In the genomic region with DNA sequence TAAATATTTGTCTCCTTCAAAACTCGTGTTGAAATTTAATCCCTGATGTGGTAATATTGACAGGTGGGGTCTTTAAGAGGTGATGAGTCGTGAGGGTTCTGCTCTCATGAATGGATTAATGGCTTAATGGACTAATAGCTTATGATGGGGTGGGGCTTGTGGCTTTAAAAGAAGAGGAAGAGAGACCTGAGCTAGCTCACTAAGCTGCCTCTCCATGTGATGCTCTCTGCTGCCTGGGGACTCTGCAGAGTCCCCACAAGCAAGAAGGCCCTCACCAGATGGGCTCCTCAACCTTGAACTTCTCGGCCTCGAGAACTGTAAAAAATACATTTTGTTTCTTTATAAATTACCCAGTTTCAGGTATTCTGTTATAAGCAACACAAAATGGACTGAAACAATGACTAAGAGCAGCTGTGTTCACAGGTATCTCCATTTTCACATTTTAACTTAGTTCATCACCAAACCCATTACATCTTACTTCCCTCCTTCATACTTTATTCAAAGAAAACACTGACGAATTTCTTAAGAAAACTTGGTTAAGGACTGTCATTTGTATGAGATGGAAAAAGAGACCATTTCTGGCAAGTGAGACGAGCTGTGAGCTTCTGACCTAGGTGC, we compare ENCODE assay signal across 13 cellular contexts. TPM values are rescaled to one million over a fixed set of nuclear protein-coding genes. Genes with fewer than 3 reads are reported as not detected.
DNase-seq lines count a peak whose midpoint lies in the region; ATAC-seq and TF ChIP-seq lines count a peak whose summit lies in the region.
"Had no signal": no experiment of that assay in that cellular context is flagged by ENCODE, and none has a peak within 500 bp of the region (broad histone marks: within the 10 kb centered on the region; RNA-seq: fewer than 3 reads in every experiment).

No MANE protein-coding gene starts in this region.

- H3K36me3 ChIP-seq in OCI-LY7 (ENCODE audit: insufficient read depth, low read length) (no peaks in the 10 kb centered on the region), spleen (no peaks in the 10 kb centered on the region), right atrium auricular region (no peaks in the 10 kb centered on the region)

- no peak for TF ChIP-seq POLR2A in spleen (IDR thresholded peaks at IDR 0.05)

- H3K4me2 ChIP-seq in OCI-LY7 (ENCODE audit: low read length): no peak overlapping the region

- no peaks in the 10 kb centered on the region for H4K20me1 ChIP-seq in OCI-LY7 (ENCODE audit: insufficient read depth, low read length)

- no peak for DNase-seq in activated T-cell treated with anti-CD3 and anti-CD28 coated beads, Interleukin-2, amount 50 U/mL, for 72 hours
- DNase-seq in activated T-cell treated with anti-CD3 and anti-CD28 coated beads for 4 hours (no peak), OCI-LY7 (ENCODE audit: low spot score) (no peak), spleen (no peak), right atrium auricular region (ENCODE audit: low spot score) (no peak), DMS53 (lab: John Stamatoyannopoulos, UW) (no peak)
- DNase-seq: activated CD8-positive, alpha-beta memory T cell treated with anti-CD3 and anti-CD28 coated beads, Interleukin-2, amount 50 U/mL, for 48 hours; body of pancreas; C1 segment of cervical spinal cord; NCI-H2171 treated with DMSO at 0.1 percent for 48 hours; stimulated activated CD4-positive, alpha-beta T cell treated with anti-CD3 and anti-CD28 coated beads, Interleukin-4, amount 100 ng/mL, for 4 hours had no signal

- no peak overlapping the region for H3K27ac ChIP-seq in OCI-LY7 (ENCODE audit: low read depth, low read length, poor library complexity, severe bottlenecking)
- H3K27ac ChIP-seq in spleen: peak overlapping the region in 7 of 8 donors; percentile 21 to 90 (median 55)
- no peak overlapping the region for H3K27ac ChIP-seq in right atrium auricular region
- H3K27ac ChIP-seq: body of pancreas had no signal

- H3K4me1 ChIP-seq in OCI-LY7 (ENCODE audit: insufficient read depth, low read length, poor library complexity, severe bottlenecking) (peaks cover 10% of the 10 kb centered on the region), spleen (peaks cover 0 to 69% (median 24%) of the 10 kb centered on the region in 6 donors), right atrium auricular region (no peaks in the 10 kb centered on the region)
- H3K4me1 ChIP-seq: body of pancreas had no signal

- H3K4me3 ChIP-seq in OCI-LY7 (ENCODE audit: low read depth, low read length, poor library complexity, severe bottlenecking) (no peak overlapping the region), spleen (no peak overlapping the region), right atrium auricular region (no peak overlapping the region)
- H3K4me3 ChIP-seq: body of pancreas had no signal

- H3K36me3 Mint-ChIP-seq in activated T-cell treated with anti-CD3 and anti-CD28 coated beads, Interleukin-2, amount 50 U/mL, for 72 hours (ENCODE audit: insufficient read depth in 2 of 2): no peaks in the 10 kb centered on the region

- H3K9me2 ChIP-seq in OCI-LY7 (ENCODE audit: insufficient read depth, low read length): no peaks in the 10 kb centered on the region

- peak overlapping the region; percentile 32; the same call in 1 of the 2 replicates for H2AFZ ChIP-seq in OCI-LY7 (ENCODE audit: low read length)

- peaks cover 57% of the 10 kb centered on the region for H3K4me1 Mint-ChIP-seq in activated T-cell treated with anti-CD3 and anti-CD28 coated beads, Interleukin-2, amount 50 U/mL, for 72 hours (ENCODE audit: low read depth)

- BruUV-seq in OCI-LY7 (replicated peaks; lab: Mats Ljungman, UMichigan): no TSS peak

- no peaks in the 10 kb centered on the region for H3K9me3 ChIP-seq in OCI-LY7 (ENCODE audit: low read length)
- no peaks in the 10 kb centered on the region for H3K9me3 ChIP-seq in spleen
- H3K9me3 ChIP-seq in right atrium auricular region: no peaks in the 10 kb centered on the region
- H3K9me3 ChIP-seq: body of pancreas had no signal

- H3K27me3 Mint-ChIP-seq in activated T-cell treated with anti-CD3 and anti-CD28 coated beads, Interleukin-2, amount 50 U/mL, for 72 hours (ENCODE audit: low read depth): no peaks in the 10 kb centered on the region

- CTCF ChIA-PET in OCI-LY7 (lab: Charles Lee; ENCODE audit: unreplicated experiment): interaction anchor here (1.3 kb wide), 1 partner anchor 12 kb away, joined by 5 read pairs; the partner anchor contains the start of gene AIM2

- no peaks in the 10 kb centered on the region for H3K9me3 Mint-ChIP-seq in activated T-cell treated with anti-CD3 and anti-CD28 coated beads, Interleukin-2, amount 50 U/mL, for 72 hours

- H3K79me2 ChIP-seq in OCI-LY7 (ENCODE audit: insufficient read depth, low read depth, low read length): no peaks in the 10 kb centered on the region

- POLR2A ChIA-PET in OCI-LY7 (lab: Charles Lee): interaction anchor here (0.6 to 3.3 kb wide), 5 partner anchors 12 to 227 kb away, joined by 3 to 23 read pairs (median 4); partner anchors contain the start of gene AIM2

- WGBS in spleen, 5 donors: 70 to 82% (median 73%) methylated on average over 6 of the region's 6 CpGs

- TF ChIP-seq CTCF in OCI-LY7 (conservative IDR thresholded peaks at IDR 0.05; ENCODE audit: low read length): no peak
- no peak for TF ChIP-seq CTCF in spleen (IDR thresholded peaks at IDR 0.05 in 8 of 11, conservative IDR thresholded peaks at IDR 0.05 in 3 of 11)
- no peak for TF ChIP-seq CTCF in right atrium auricular region (IDR thresholded peaks at IDR 0.05)

- H3K27me3 ChIP-seq in spleen (replicated peaks in 1 of 7) (no peaks in the 10 kb centered on the region), right atrium auricular region (no peaks in the 10 kb centered on the region)
- H3K27me3 ChIP-seq: body of pancreas had no signal

- H3K4me3 Mint-ChIP-seq in activated T-cell treated with anti-CD3 and anti-CD28 coated beads, Interleukin-2, amount 50 U/mL, for 72 hours: peak overlapping the region; percentile 64 to 84

- intact Hi-C loops in OCI-LY7 (cut with micrococcal nuclease; ENCODE audit: unreplicated experiment): loop anchor here (5.0 kb wide), 1 partner anchor 581 kb away; no protein-coding TSS in a partner anchor
- intact Hi-C loops in spleen (cut with DNase I; ENCODE audit: low total_unique reads): no loop called here

- H3K27ac Mint-ChIP-seq in activated T-cell treated with anti-CD3 and anti-CD28 coated beads, Interleukin-2, amount 50 U/mL, for 72 hours: peak overlapping the region; percentile 96

- ATAC-seq in activated T-cell treated with anti-CD3 and anti-CD28 coated beads, Interleukin-2, amount 50 U/mL, for 72 hours (replicated peaks in 1 of 2): peak; percentile 40 to 53
- peak; percentile 41 for ATAC-seq in HG02610 (IDR thresholded peaks at IDR 0.05; ENCODE audit: unreplicated experiment)
- ATAC-seq in HG02885 (IDR thresholded peaks at IDR 0.05; ENCODE audit: poor library complexity, unreplicated experiment): no peak
- ATAC-seq: body of pancreas had no signal

RNA-seq across cellular contexts. Expression of gene AIM2, which starts 12.1 kb away (rescaled TPM):
- 100 to 1,000 TPM in 1 of 2 donors, 10 to 100 TPM in 1; 37.6 to 103 TPM for total RNA-seq in activated T-cell treated with anti-CD3 and anti-CD28 coated beads, Interleukin-2, amount 50 U/mL, for 72 hours
- 16.0 and 18.2 TPM in 2 replicates for total RNA-seq in OCI-LY7 (2014; rRNA removed; shearing (Covaris generic))
- total RNA-seq in OCI-LY7 (2022) (28.1 and 30.8 TPM in 2 replicates), spleen (10 to 100 TPM; 29.3 to 73.9 (median 42.6) TPM), right atrium auricular region (not detected)
- 10 to 100 TPM; 26.2 to 57.8 (median 33.4) TPM for polyA plus RNA-seq in spleen
- total RNA-seq: body of pancreas had no signal

Comparison
In these comparisons a context has a peak if more than half of its experiments do, and no peak if none do; other contexts are left out.
1. H3K27ac ChIP-seq: peak in spleen (7 of 8); none in OCI-LY7 (single experiment) and right atrium auricular region (0 of 2).
2. RNA of gene AIM2, which starts 12.1 kb away (total RNA-seq): 37.6 to 103 TPM in activated T-cell treated with anti-CD3 and anti-CD28 coated beads, Interleukin-2, amount 50 U/mL, for 72 hours, 29.3 to 73.9 TPM in spleen and 16.0 to 30.8 TPM in OCI-LY7; not detected in right atrium auricular region; every median in the first group is over 10 times any median in the second.